In genomic region chr2:239882335-239882734, GRCh38 we compare ENCODE assay signal across 8 cellular contexts.
DNase-seq lines count a peak whose midpoint lies in the region; ATAC-seq and TF ChIP-seq lines count a peak whose summit lies in the region.

No MANE protein-coding gene starts in this region.

- no peak for TF ChIP-seq POLR2A in spleen (IDR thresholded peaks at IDR 0.05)

- peak; percentile 59 to 85 (median 70) for TF ChIP-seq CTCF in spleen (IDR thresholded peaks at IDR 0.05 in 8 of 11, conservative IDR thresholded peaks at IDR 0.05 in 3 of 11)

- H3K27me3 ChIP-seq in right cardiac atrium (ENCODE audit: control insufficient read depth, insufficient read depth), result no peaks in the 10 kb centered on the region
- peaks cover 0 to 23% (median 0%) of the 10 kb centered on the region in 7 donors for H3K27me3 ChIP-seq in spleen (replicated peaks in 1 of 7)

- H3K27ac Mint-ChIP-seq in activated naive CD4-positive, alpha-beta T cell treated with anti-CD3 and anti-CD28 coated beads, Interleukin-2, amount 50 U/mL, for 72 hours, result no peak overlapping the region

- H3K4me3 ChIP-seq in right cardiac atrium (ENCODE audit: low read length), result no peak overlapping the region
- no peak overlapping the region for H3K4me3 ChIP-seq in spleen

- ATAC-seq in Right ventricle myocardium inferior (no peak), right cardiac atrium (peak; percentile 68 to 74), HG02588 (IDR thresholded peaks at IDR 0.05; ENCODE audit: unreplicated experiment) (no peak)
- ATAC-seq in activated naive CD4-positive, alpha-beta T cell treated with anti-CD3 and anti-CD28 coated beads, Interleukin-2, amount 50 U/mL, for 72 hours, result peak; percentile 50 to 56

- 26% methylated on average over 5 of the region's 5 CpGs for WGBS in right cardiac atrium
- 22 to 38% (median 26%) methylated on average over 4 to 5 of the region's 5 CpGs for WGBS in spleen, 5 donors

- H3K9me3 Mint-ChIP-seq in activated naive CD4-positive, alpha-beta T cell treated with anti-CD3 and anti-CD28 coated beads, Interleukin-2, amount 50 U/mL, for 72 hours, result peaks cover 12% of the 10 kb centered on the region in 2 donors

- peaks cover 9 to 15% of the 10 kb centered on the region in 2 donors for H3K36me3 Mint-ChIP-seq in activated naive CD4-positive, alpha-beta T cell treated with anti-CD3 and anti-CD28 coated beads, Interleukin-2, amount 50 U/mL, for 72 hours

- H3K4me1 ChIP-seq in right cardiac atrium (ENCODE audit: control insufficient read depth, insufficient read depth, low read length) (no peaks in the 10 kb centered on the region), spleen (peaks cover 6 to 20% (median 18%) of the 10 kb centered on the region in 6 donors)

- H3K36me3 ChIP-seq in spleen, result no peaks in the 10 kb centered on the region

- no peaks in the 10 kb centered on the region for H3K9me3 ChIP-seq in right cardiac atrium (ENCODE audit: control insufficient read depth, low read length)
- peaks cover 13 to 38% (median 33%) of the 10 kb centered on the region in 8 donors for H3K9me3 ChIP-seq in spleen

- intact Hi-C loops in Right ventricle myocardium inferior (cut with DNase I), result loop anchor here (5.0 kb wide), 1 partner anchor 845 kb away; no protein-coding TSS in a partner anchor
- intact Hi-C loops in cardiac septum (cut with DNase I), result loop anchor here (5.0 kb wide), 1 partner anchor 845 kb away; no protein-coding TSS in a partner anchor
- intact Hi-C loops in right cardiac atrium (cut with DNase I), result loop anchor here in 2 of 4 donors (5.0 to 10.0 kb wide), 3 partner anchors 738 to 850 kb away; no protein-coding TSS in a partner anchor
- intact Hi-C loops in spleen (cut with DNase I; ENCODE audit: low total_unique reads), result no loop called here

- H3K27ac ChIP-seq in right cardiac atrium (ENCODE audit: low read length) (no peak overlapping the region), spleen (peak overlapping the region in 4 of 8 donors; percentile 45 to 76 (median 66))

- peak; percentile 43 for DNase-seq in Right ventricle myocardium inferior (ENCODE audit: missing footprints)
- no peak for DNase-seq in cardiac septum (ENCODE audit: low spot score)
- peak; percentile 66 for DNase-seq in RPMI8226
- peak in 1 of 2 donors; percentile 62 for DNase-seq in activated naive CD4-positive, alpha-beta T cell treated with anti-CD3 and anti-CD28 coated beads, Interleukin-2, amount 50 U/mL, for 72 hours (ENCODE audit: low spot score in 2 of 2)
- DNase-seq in right cardiac atrium, result peak in 2 of 3 donors; percentile 63 to 75
- no peak for DNase-seq in spleen
- no peak for DNase-seq in NCI-H1092 treated with DMSO at 0.1 percent for 48 hours (lab: John Stamatoyannopoulos, UW)

Comparison
In these comparisons a context has a peak if more than half of its experiments do, and no peak if none do; other contexts are left out.
1. ATAC-seq: peak in activated naive CD4-positive, alpha-beta T cell treated with anti-CD3 and anti-CD28 coated beads, Interleukin-2, amount 50 U/mL, for 72 hours (2 of 2) and right cardiac atrium (2 of 2); none in Right ventricle myocardium inferior (single experiment) and HG02588 (single experiment).
2. DNase-seq: peak in Right ventricle myocardium inferior (single experiment), RPMI8226 (single experiment) and right cardiac atrium (2 of 3); none in cardiac septum (single experiment), spleen (single experiment) and NCI-H1092 treated with DMSO at 0.1 percent for 48 hours (single experiment).